23 cellular contexts compared by ENCODE assay signal in the genomic region with DNA sequence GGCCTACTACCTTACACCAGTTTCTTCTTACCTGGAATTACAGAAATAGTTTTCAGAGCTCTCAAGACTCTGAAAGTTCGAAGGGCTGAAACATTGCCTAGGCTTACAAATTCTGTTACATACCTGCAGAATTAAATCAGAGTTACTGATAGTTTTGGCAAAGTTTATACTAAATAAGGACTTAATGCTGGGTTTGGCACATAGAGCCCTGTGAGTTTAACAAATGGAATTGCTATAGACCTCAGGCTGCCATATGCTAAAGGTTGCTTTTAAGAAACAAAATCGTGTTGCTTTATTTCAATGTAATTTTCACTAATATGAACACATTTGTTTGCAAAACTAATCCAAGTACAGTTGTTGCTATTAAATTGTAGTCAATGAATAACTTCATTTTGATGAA. TPM values are rescaled to one million over a fixed set of nuclear protein-coding genes. Genes with fewer than 3 reads are reported as not detected.
"Had no signal": no experiment of that assay in that cellular context is flagged by ENCODE, and none has a peak within 500 bp of the region (broad histone marks: within the 10 kb centered on the region; RNA-seq: fewer than 3 reads in every experiment).

No MANE protein-coding gene starts in this region.

- ATAC-seq: activated T-cell treated with anti-CD3 and anti-CD28 coated beads, Interleukin-2, amount 50 U/mL, for 4 hours; body of pancreas; gastroesophageal sphincter; heart left ventricle; left colon; natural killer cell treated with Interleukin-12 subunit alpha and Interleukin-12 subunit beta and Interleukin-15 and Interleukin-18, amount 100 ng/mL, for 72 hours; pancreas; psoas muscle; stimulated activated effector memory CD8-positive, alpha-beta T cell treated with anti-CD3 and anti-CD28 coated beads, Interleukin-12 subunit alpha, Interleukin-12 subunit beta, amount 100 ng/mL, for 72 hours; WTC11 had no signal

- H3K36me3 ChIP-seq: gastroesophageal sphincter, heart left ventricle, neutrophil, pancreas, right atrium auricular region, stomach, uterus had no signal

- H3K4me3 ChIP-seq: body of pancreas, gastroesophageal sphincter, heart left ventricle, pancreas, psoas muscle, right atrium auricular region, skin epidermis, stomach, uterus had no signal

- DNase-seq: activated CD8-positive, alpha-beta memory T cell treated with anti-CD3 and anti-CD28 coated beads for 24 hours; activated CD8-positive, alpha-beta memory T cell treated with anti-CD3 and anti-CD28 coated beads, Interleukin-2, amount 50 U/mL, for 4 hours; activated naive CD4-positive, alpha-beta T cell; activated T-cell treated with anti-CD3 and anti-CD28 coated beads, Interleukin-2, amount 50 U/mL, for 4 hours; body of pancreas; effector CD4-positive, alpha-beta T cell; heart left ventricle; left colon; pancreas; psoas muscle; stimulated activated CD4-positive, alpha-beta T cell treated with anti-CD3 and anti-CD28 coated beads, Interleukin-1b, Interleukin-23, amount 100 ng/mL, for 48 hours; stomach; T-helper 9 cell; trophoblast cell; uterus had no signal

- H3K9me3 ChIP-seq: body of pancreas, gastroesophageal sphincter, heart left ventricle, neutrophil, pancreas, psoas muscle, right atrium auricular region, stomach, uterus had no signal

- H3K27ac ChIP-seq: body of pancreas, gastroesophageal sphincter, heart left ventricle, neutrophil, pancreas, psoas muscle, right atrium auricular region, skin epidermis, stomach, uterus had no signal

- H3K4me1 ChIP-seq: body of pancreas, gastroesophageal sphincter, heart left ventricle, pancreas, psoas muscle, right atrium auricular region, stomach, uterus had no signal

- H3K27me3 ChIP-seq: body of pancreas, gastroesophageal sphincter, heart left ventricle, neutrophil, pancreas, right atrium auricular region, stomach, uterus had no signal

RNA-seq across cellular contexts. Expression of gene SCN3A, which starts 40.1 kb away (rescaled TPM):
- total RNA-seq: activated T-cell treated with anti-CD3 and anti-CD28 coated beads, Interleukin-2, amount 50 U/mL, for 4 hours; natural killer cell treated with Interleukin-12 subunit alpha and Interleukin-12 subunit beta and Interleukin-15 and Interleukin-18, amount 100 ng/mL, for 72 hours; T-helper 1 cell treated with Interleukin-12 subunit alpha and Interleukin-12 subunit beta and Interleukin-4 antibody, amounts not matched to agents 30 ng/mL and 1 ng/mL, for 36 hours had no signal
